In the genomic region with DNA sequence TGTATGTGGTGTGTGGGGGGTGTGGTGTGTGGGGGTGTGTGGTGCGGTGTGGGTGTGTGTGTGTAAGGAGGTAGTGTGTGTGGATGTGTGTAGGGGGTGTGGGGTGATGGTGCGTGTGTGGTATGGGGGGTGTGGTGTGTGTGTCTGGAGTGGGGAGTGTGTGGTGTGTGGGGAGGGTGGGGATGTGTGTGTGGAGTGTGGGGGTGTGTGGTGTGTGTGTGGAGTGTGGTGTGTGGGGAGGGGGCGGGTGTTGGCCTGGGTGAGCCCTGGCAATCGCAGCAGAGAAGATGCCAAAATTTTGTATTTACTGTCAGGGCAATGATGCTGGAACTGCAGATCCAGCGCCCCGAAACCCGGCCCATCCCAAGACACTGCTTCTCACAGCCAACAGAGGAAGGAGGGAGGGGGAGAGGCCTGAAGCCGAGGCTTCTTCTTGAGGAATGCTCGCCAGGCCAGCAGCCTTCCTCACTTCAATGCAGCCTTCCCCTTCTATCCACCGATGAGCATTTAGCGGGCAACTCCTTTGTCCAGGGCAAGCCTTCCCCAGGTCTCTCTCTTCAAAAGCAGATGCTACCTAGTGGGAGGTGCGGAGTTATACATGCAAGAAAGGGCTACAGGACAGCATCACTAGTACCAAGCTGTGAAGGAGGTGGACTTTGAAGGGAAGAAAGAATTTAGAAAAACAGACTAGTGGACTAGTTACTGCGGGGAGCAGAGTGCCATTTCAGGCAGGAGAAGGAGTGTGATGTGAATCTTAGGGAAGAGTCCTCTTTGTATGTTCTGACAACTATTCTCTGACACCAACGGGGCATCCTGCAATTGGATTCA, we compare ENCODE assay signal across 11 cellular contexts. TPM values are rescaled to one million over a fixed set of nuclear protein-coding genes. Genes with fewer than 3 reads are reported as not detected.
DNase-seq lines count a peak whose midpoint lies in the region; ATAC-seq, FAIRE-seq and TF ChIP-seq lines count a peak whose summit lies in the region.
"Had no signal": no experiment of that assay in that cellular context is flagged by ENCODE, and none has a peak within 500 bp of the region (broad histone marks: within the 10 kb centered on the region; RNA-seq: fewer than 3 reads in every experiment).

No MANE protein-coding gene starts in this region.

- H3K4me3 ChIP-seq in body of pancreas, result no peak overlapping the region
- H3K4me3 ChIP-seq: psoas muscle had no signal

- no peaks in the 10 kb centered on the region for H3K9me3 ChIP-seq in body of pancreas
- H3K9me3 ChIP-seq: psoas muscle had no signal

- TF ChIP-seq POLR2A in body of pancreas (IDR thresholded peaks at IDR 0.05), result no peak

- H3K4me3 Mint-ChIP-seq in activated naive CD4-positive, alpha-beta T cell treated with anti-CD3 and anti-CD28 coated beads, Interleukin-2, amount 50 U/mL, for 24 hours, result no peak overlapping the region
- H3K4me3 Mint-ChIP-seq in activated B cell treated with CpG ODN at 0.5 μM for 24 hours, result no peak overlapping the region
- H3K4me3 Mint-ChIP-seq in type B pancreatic cell, result no peak overlapping the region

- intact Hi-C loops in activated B cell treated with CpG ODN at 0.5 μM for 24 hours (cut with micrococcal nuclease) (no loop called here), body of pancreas (cut with DNase I) (no loop called here)

- ATAC-seq in activated B cell treated with CpG ODN at 0.5 μM for 24 hours (ENCODE audit: low read depth) (no peak), body of pancreas (no peak)
- ATAC-seq: activated CD4-positive, CD25-positive, alpha-beta regulatory T cell treated with anti-CD3 and anti-CD28 coated beads, Interleukin-2, amount 50 U/mL, for 24 hours; PC-3; psoas muscle had no signal

- peaks cover 76% of the 10 kb centered on the region for H3K4me1 Mint-ChIP-seq in activated naive CD4-positive, alpha-beta T cell treated with anti-CD3 and anti-CD28 coated beads, Interleukin-2, amount 50 U/mL, for 24 hours
- H3K4me1 Mint-ChIP-seq in activated B cell treated with CpG ODN at 0.5 μM for 24 hours, result peaks cover 87% of the 10 kb centered on the region
- H3K4me1 Mint-ChIP-seq in type B pancreatic cell (ENCODE audit: unreplicated experiment), result peaks cover 61% of the 10 kb centered on the region

- H3K27ac ChIP-seq in body of pancreas, result no peak overlapping the region
- H3K27ac ChIP-seq: psoas muscle had no signal

- peak overlapping the region; percentile 18 for H3K27ac Mint-ChIP-seq in activated naive CD4-positive, alpha-beta T cell treated with anti-CD3 and anti-CD28 coated beads, Interleukin-2, amount 50 U/mL, for 24 hours
- H3K27ac Mint-ChIP-seq in activated B cell treated with CpG ODN at 0.5 μM for 24 hours (peak overlapping the region; percentile 46), type B pancreatic cell (peak overlapping the region; percentile 82)

- POLR2A ChIA-PET in activated B cell treated with CpG ODN at 0.5 μM for 24 hours (lab: Charles Lee), result interaction anchor here (0.8 to 6.1 kb wide), 4 partner anchors 14 to 62 kb away, joined by 3 to 212 read pairs (median 3); partner anchors contain the start of gene BMF

- peaks cover 8% of the 10 kb centered on the region for H3K36me3 Mint-ChIP-seq in activated naive CD4-positive, alpha-beta T cell treated with anti-CD3 and anti-CD28 coated beads, Interleukin-2, amount 50 U/mL, for 24 hours
- H3K36me3 Mint-ChIP-seq in activated B cell treated with CpG ODN at 0.5 μM for 24 hours (ENCODE audit: low read depth), result peaks cover 3% of the 10 kb centered on the region
- peaks cover 3% of the 10 kb centered on the region for H3K36me3 Mint-ChIP-seq in type B pancreatic cell

- H3K36me3 ChIP-seq in body of pancreas (replicated peaks in 1 of 2; ENCODE audit: insufficient read depth in 1 of 2, low read depth in 2 of 2), result no peaks in the 10 kb centered on the region

- no peaks in the 10 kb centered on the region for H3K9me3 Mint-ChIP-seq in activated naive CD4-positive, alpha-beta T cell treated with anti-CD3 and anti-CD28 coated beads, Interleukin-2, amount 50 U/mL, for 24 hours
- H3K9me3 Mint-ChIP-seq in activated B cell treated with CpG ODN at 0.5 μM for 24 hours, result no peaks in the 10 kb centered on the region
- H3K9me3 Mint-ChIP-seq in type B pancreatic cell, result no peaks in the 10 kb centered on the region

- WGBS in body of pancreas, 2 donors, result 84 to 85% methylated on average over 14 of the region's 14 CpGs

- peaks cover 42% of the 10 kb centered on the region for H3K4me1 ChIP-seq in body of pancreas

- CTCF ChIA-PET in activated B cell treated with CpG ODN at 0.5 μM for 24 hours (lab: Charles Lee), result interaction anchor here (1.7 kb wide), 1 partner anchor 53 kb away, joined by 8 read pairs; no protein-coding TSS in a partner anchor

- FAIRE-seq in HTR-8/SVneo (lab: Jason Lieb, UNC), result no peak

- TF ChIP-seq CTCF in activated B cell treated with CpG ODN at 0.5 μM for 24 hours (IDR thresholded peaks at IDR 0.05) (no peak), type B pancreatic cell (conservative IDR thresholded peaks at IDR 0.05) (no peak), body of pancreas (IDR thresholded peaks at IDR 0.05) (no peak)

- no peaks in the 10 kb centered on the region for H3K27me3 ChIP-seq in body of pancreas

- no peaks in the 10 kb centered on the region for H3K27me3 Mint-ChIP-seq in activated naive CD4-positive, alpha-beta T cell treated with anti-CD3 and anti-CD28 coated beads, Interleukin-2, amount 50 U/mL, for 24 hours
- H3K27me3 Mint-ChIP-seq in activated B cell treated with CpG ODN at 0.5 μM for 24 hours (no peaks in the 10 kb centered on the region), type B pancreatic cell (no peaks in the 10 kb centered on the region)

- no peak for DNase-seq in activated naive CD4-positive, alpha-beta T cell treated with anti-CD3 and anti-CD28 coated beads, Interleukin-2, amount 50 U/mL, for 16 hours
- DNase-seq in activated B cell treated with CpG ODN at 0.5 μM for 24 hours, result no peak
- peak; percentile 73 for DNase-seq in islet precursor cell
- no peak for DNase-seq in type B pancreatic cell (ENCODE audit: extremely low spot score, unreplicated experiment)
- no peak for DNase-seq in body of pancreas
- no peak for DNase-seq in AG08395 (ENCODE audit: low spot score)
- no peak for DNase-seq in HTR-8/SVneo (ENCODE audit: insufficient read length, low spot score)
- DNase-seq: PC-3, psoas muscle had no signal

RNA-seq across cellular contexts. Expression of gene SRP14, which starts 12.0 kb away (rescaled TPM):
- total RNA-seq in activated B cell treated with CpG ODN at 0.5 μM for 24 hours, result 183 and 217 TPM in 2 replicates
- total RNA-seq in type B pancreatic cell (ENCODE audit: low replicate concordance), result 176 and 235 TPM in 2 replicates
- total RNA-seq in body of pancreas, result 100 to 1,000 TPM; 122 to 209 TPM

RNA-seq across cellular contexts. Expression of gene BMF, which starts 57.7 kb away (rescaled TPM):
- total RNA-seq in activated B cell treated with CpG ODN at 0.5 μM for 24 hours (353 and 376 TPM in 2 replicates), type B pancreatic cell (ENCODE audit: low replicate concordance) (60.9 and 112 TPM in 2 replicates), body of pancreas (10 to 100 TPM in 1 of 2 donors, 1 to 10 TPM in 1; 4.3 to 16.1 TPM)

Comparison
In these comparisons a context has a peak if more than half of its experiments do, and no peak if none do; other contexts are left out.
1. H3K27ac Mint-ChIP-seq: peak in every context shown above with its lines; median percentile 82 in type B pancreatic cell; 46 in activated B cell treated with CpG ODN at 0.5 μM for 24 hours; 18 in activated naive CD4-positive, alpha-beta T cell treated with anti-CD3 and anti-CD28 coated beads, Interleukin-2, amount 50 U/mL, for 24 hours.